2 cellular contexts compared by ENCODE assay signal in genomic region chr1:193579323-193579722, GRCh38.
TF ChIP-seq lines count a peak whose summit lies in the region.

No MANE protein-coding gene starts in this region.

TF ChIP-seq in GM23338, 12 proteins besides CTCF, POLR2A, EP300 and RAD21:
- no peak for TF ChIP-seq REST (IDR thresholded peaks at IDR 0.05; ENCODE audit: unreplicated experiment)
- no peak for TF ChIP-seq STAT1 (IDR thresholded peaks at IDR 0.05; ENCODE audit: unreplicated experiment)
- no peak for TF ChIP-seq POLR2AphosphoS5 (IDR thresholded peaks at IDR 0.05; ENCODE audit: low read depth)
- no peak for TF ChIP-seq NANOG (IDR thresholded peaks at IDR 0.05; ENCODE audit: borderline replicate concordance)
- TF ChIP-seq ZNF331 (CRISPR knock-in tag; IDR thresholded peaks at IDR 0.05; ENCODE audit: low read depth), result no peak
- TF ChIP-seq ZNF114 (CRISPR knock-in tag; IDR thresholded peaks at IDR 0.05), result no peak
TF ChIP-seq in GM23338: peak in this region for 0.

TF ChIP-seq in K562, 482 proteins besides CTCF, POLR2A, EP300 and RAD21 (continued from another document):
- TF ChIP-seq RBBP5 (IDR thresholded peaks at IDR 0.05; ENCODE audit: borderline replicate concordance, insufficient read depth, low read length, poor library complexity, severe bottlenecking) (no peak), ZNF316 (IDR thresholded peaks at IDR 0.05) (peak; percentile 9; the same call in 1 of the 2 replicates), RAD51 (IDR thresholded peaks at IDR 0.05; ENCODE audit: borderline replicate concordance, low read depth) (no peak), HDAC8 (tag; IDR thresholded peaks at IDR 0.05) (no peak)
